12 cellular contexts compared by ENCODE assay signal in the genomic region with DNA sequence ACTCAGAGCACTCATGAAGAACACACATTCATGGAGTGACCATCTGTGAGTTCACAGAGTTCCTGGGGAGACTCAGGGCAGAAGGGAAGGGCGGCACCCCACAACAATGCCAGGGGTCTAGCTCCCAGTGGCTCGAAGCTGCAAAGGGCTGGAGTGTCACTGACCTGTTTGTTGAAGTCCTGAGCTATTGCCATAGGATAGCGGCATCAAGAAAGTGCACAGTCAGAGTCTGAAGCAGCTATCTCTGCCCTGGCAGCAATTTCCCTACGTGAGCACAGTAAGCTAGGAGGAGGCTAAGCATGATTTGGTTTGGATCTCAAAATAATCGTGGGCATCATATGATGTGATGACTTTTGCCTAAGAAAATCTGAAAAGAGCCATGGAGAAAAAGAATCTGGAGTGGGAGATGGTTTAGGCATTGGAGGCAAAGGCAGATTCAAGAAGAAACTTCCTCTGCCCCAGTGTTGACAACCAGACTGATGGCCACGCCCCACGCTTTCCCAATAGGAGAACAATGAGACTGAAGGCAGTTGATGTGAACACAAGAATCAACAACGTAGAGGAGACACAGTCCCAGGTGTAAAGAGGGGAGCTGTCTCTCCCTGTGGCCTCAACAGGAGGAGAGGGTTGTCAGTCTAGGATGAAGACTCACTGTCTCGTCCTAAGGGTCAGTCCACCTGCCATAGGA.
DNase-seq lines count a peak whose midpoint lies in the region; ATAC-seq, FAIRE-seq and TF ChIP-seq lines count a peak whose summit lies in the region.
"Had no signal": no experiment of that assay in that cellular context is flagged by ENCODE, and none has a peak within 500 bp of the region (broad histone marks: within the 10 kb centered on the region; RNA-seq: fewer than 3 reads in every experiment).

No MANE protein-coding gene starts in this region.

- no peaks in the 10 kb centered on the region for H3K27me3 ChIP-seq in H1 (replicated peaks in 1 of 4; ENCODE audit: control insufficient read depth in 3 of 4, extremely low read depth in 1 of 4, insufficient read depth in 3 of 4, low read length in 3 of 4)
- no peaks in the 10 kb centered on the region for H3K27me3 ChIP-seq in mucosa of rectum (ENCODE audit: control insufficient read depth in 2 of 2, insufficient read depth in 2 of 2, low read length in 2 of 2)
- H3K27me3 ChIP-seq in upper lobe of right lung, result no peaks in the 10 kb centered on the region
- no peaks in the 10 kb centered on the region for H3K27me3 ChIP-seq in neural progenitor cell
- H3K27me3 ChIP-seq: adrenal gland had no signal

- H3K4me3 Mint-ChIP-seq in neural progenitor cell, result no peak overlapping the region
- H3K4me3 Mint-ChIP-seq: IgD-negative memory B cell had no signal

- no peak for TF ChIP-seq RAD21 in H1 (IDR thresholded peaks at IDR 0.05 in 1 of 2, conservative IDR thresholded peaks at IDR 0.05 in 1 of 2; ENCODE audit: low read depth in 2 of 2, low read length in 2 of 2)

- POLR2A ChIA-PET in H1 (lab: Charles Lee; ENCODE audit: partially characterized antibody), result no interaction called here

- no peak overlapping the region for H4K5ac ChIP-seq in H1 (ENCODE audit: insufficient read length, low read depth, low read length)

- CTCF ChIA-PET in H1 (lab: Charles Lee; ENCODE audit: partially characterized antibody), result interaction anchor here (0.6 to 1.8 kb wide), 12 partner anchors 10 to 171 kb away, joined by 3 to 7 read pairs (median 3); no protein-coding TSS in a partner anchor

- H3K4me2 ChIP-seq in H1 (ENCODE audit: insufficient read depth in 1 of 2, low read depth in 2 of 2, low read length in 2 of 2) (no peak overlapping the region), neural progenitor cell (no peak overlapping the region)

- H2BK5ac ChIP-seq in H1 (ENCODE audit: low read depth, low read length), result no peak overlapping the region

- 91% methylated on average over 9 of the region's 9 CpGs; no CpG with 5 or more reads in 1 of the 2 experiments for WGBS in H1 (ENCODE audit: extremely low coverage in 1 of 2, insufficient coverage in 1 of 2, insufficient read length in 1 of 2, insufficient replicate concordance in 2 of 2, low coverage in 1 of 2, low lambda C conversion rate in 2 of 2, missing lambda C conversion rate in 1 of 2), 2 experiments

- intact Hi-C loops in upper lobe of right lung (cut with DNase I), result no loop called here

- H2AK5ac ChIP-seq in H1 (ENCODE audit: low read depth, low read length), result no peak overlapping the region

- H4K8ac ChIP-seq in H1 (ENCODE audit: extremely low read depth, insufficient read depth, low read length), result no peak overlapping the region

- no peak overlapping the region for H3K27ac ChIP-seq in H1 (ENCODE audit: low read depth, low read length)
- peak overlapping the region; percentile 29 to 61 for H3K27ac ChIP-seq in mucosa of rectum (ENCODE audit: low read depth in 2 of 2, low read length in 2 of 2)
- peak overlapping the region; percentile 40 for H3K27ac ChIP-seq in upper lobe of right lung
- no peak overlapping the region for H3K27ac ChIP-seq in neural progenitor cell

- no peak overlapping the region for H2BK15ac ChIP-seq in H1 (ENCODE audit: low read length)

- H3K4me3 ChIP-seq in H1 (ENCODE audit: extremely low read depth in 1 of 4, insufficient read depth in 2 of 4, low read depth in 3 of 4, low read length in 4 of 4) (no peak overlapping the region), mucosa of rectum (ENCODE audit: low read length in 2 of 2) (no peak overlapping the region), upper lobe of right lung (no peak overlapping the region), neural progenitor cell (no peak overlapping the region)
- H3K4me3 ChIP-seq: adrenal gland had no signal

- H4K91ac ChIP-seq in H1 (replicated peaks; ENCODE audit: insufficient read length, low read length), result no peak overlapping the region

- H3K4me1 ChIP-seq in H1 (replicated peaks in 1 of 4; ENCODE audit: control insufficient read depth in 3 of 4, insufficient read depth in 4 of 4, low read length in 3 of 4) (peaks cover 0 to 8% (median 2%) of the 10 kb centered on the region in 4 experiments; a peak in 3 of 7 replicates), mucosa of rectum (ENCODE audit: control insufficient read depth in 2 of 2, insufficient read depth in 2 of 2, low read length in 2 of 2) (peaks cover 28 to 50% of the 10 kb centered on the region in 2 donors), upper lobe of right lung (peaks cover 46% of the 10 kb centered on the region), neural progenitor cell (peaks cover 7% of the 10 kb centered on the region)

- H3K79me2 ChIP-seq in H1 (ENCODE audit: control insufficient read depth in 1 of 2, insufficient read depth in 2 of 2, low read length in 2 of 2) (no peaks in the 10 kb centered on the region), neural progenitor cell (ENCODE audit: low read depth) (no peaks in the 10 kb centered on the region)

- H3K36me3 ChIP-seq in H1 (ENCODE audit: control insufficient read depth in 2 of 4, insufficient read depth in 4 of 4, low read length in 3 of 4) (no peaks in the 10 kb centered on the region), mucosa of rectum (ENCODE audit: control insufficient read depth in 2 of 2, insufficient read depth in 2 of 2, low read length in 2 of 2) (no peaks in the 10 kb centered on the region), upper lobe of right lung (no peaks in the 10 kb centered on the region), neural progenitor cell (no peaks in the 10 kb centered on the region)
- H3K36me3 ChIP-seq: adrenal gland had no signal

- H3K23me2 ChIP-seq in H1 (ENCODE audit: low read depth, low read length), result no peaks in the 10 kb centered on the region

- no peak overlapping the region for H3K4ac ChIP-seq in H1 (replicated peaks; ENCODE audit: insufficient read length, low read depth, low read length)

- no peak overlapping the region for H3K56ac ChIP-seq in H1 (replicated peaks; ENCODE audit: insufficient read length, low read depth, low read length)

- no peak overlapping the region for H3K14ac ChIP-seq in H1 (ENCODE audit: insufficient read length)

- no peak overlapping the region for H3K27ac Mint-ChIP-seq in neural progenitor cell

- no peak overlapping the region for H2BK20ac ChIP-seq in H1 (ENCODE audit: low read length)

- 0 out of 2 replicates have a peak overlapping the region, but pooled peaks have one; percentile 43 for H2BK12ac ChIP-seq in H1 (ENCODE audit: low read depth, low read length)

- TF ChIP-seq EP300 in H1 (IDR thresholded peaks at IDR 0.05; ENCODE audit: borderline replicate concordance in 1 of 2, low read depth in 2 of 2, low read length in 2 of 2), result no peak

- TF ChIP-seq CTCF in H1 (IDR thresholded peaks at IDR 0.05; ENCODE audit: control extremely low read depth in 1 of 3, insufficient read depth in 1 of 3, low read depth in 1 of 3, low read length in 3 of 3) (no peak), upper lobe of right lung (IDR thresholded peaks at IDR 0.05) (no peak), neural progenitor cell (IDR thresholded peaks at IDR 0.05) (no peak)

- no peaks in the 10 kb centered on the region for H4K20me1 ChIP-seq in H1 (replicated peaks in 1 of 2; ENCODE audit: control insufficient read depth in 1 of 2, insufficient read depth in 2 of 2, low read length in 2 of 2)
- H4K20me1 ChIP-seq in neural progenitor cell (ENCODE audit: low read depth), result no peaks in the 10 kb centered on the region

- H3K36me3 Mint-ChIP-seq in neural progenitor cell, result no peaks in the 10 kb centered on the region
- H3K36me3 Mint-ChIP-seq: IgD-negative memory B cell had no signal

- no peaks in the 10 kb centered on the region for H3F3A ChIP-seq in neural progenitor cell (ENCODE audit: low read depth)

- DNase-seq in SIG-M5 treated with dmso at 0.1 percent for 504 hours (lab: John Stamatoyannopoulos, UW; ENCODE audit: unreplicated experiment), result peak; percentile 43
- no peak for DNase-seq in SIG-M5 (lab: John Stamatoyannopoulos, UW)
- DNase-seq in H1 (ENCODE audit: low read depth in 1 of 2, low spot score in 2 of 2), result no peak
- no peak for DNase-seq in upper lobe of right lung
- no peak for DNase-seq in NCI-H2081 (lab: John Stamatoyannopoulos, UW)
- no peak for DNase-seq in neural progenitor cell (ENCODE audit: low spot score)
- no peak for DNase-seq in stimulated activated CD4-positive, alpha-beta T cell treated with anti-CD3 and anti-CD28 coated beads, Interleukin-2, amount 100 ng/mL, for 48 hours
- DNase-seq: stimulated activated naive CD4-positive, alpha-beta T cell treated with Interleukin-2 at 50 U/mL for 16 hours had no signal

- H3K9me3 ChIP-seq in H1 (ENCODE audit: insufficient read depth in 2 of 2, low read depth in 1 of 2, low read length in 1 of 2) (no peaks in the 10 kb centered on the region), mucosa of rectum (ENCODE audit: control insufficient read depth in 2 of 2, low read length in 2 of 2) (no peaks in the 10 kb centered on the region), upper lobe of right lung (no peaks in the 10 kb centered on the region), neural progenitor cell (ENCODE audit: low read depth) (no peaks in the 10 kb centered on the region)
- H3K9me3 ChIP-seq: adrenal gland had no signal

- H3K4me1 Mint-ChIP-seq in neural progenitor cell, result peaks cover 29% of the 10 kb centered on the region
- H3K4me1 Mint-ChIP-seq: IgD-negative memory B cell had no signal

- TF ChIP-seq POLR2A in H1 (IDR thresholded peaks at IDR 0.05; ENCODE audit: control extremely low read depth in 1 of 2, low read depth in 2 of 2, low read length in 2 of 2), result no peak

- no peak overlapping the region for H3K23ac ChIP-seq in H1 (ENCODE audit: insufficient read length)

- H3K79me1 ChIP-seq in H1 (ENCODE audit: low read depth, low read length), result no peaks in the 10 kb centered on the region

- H3K18ac ChIP-seq in H1 (ENCODE audit: extremely low read depth, low read length), result no peak overlapping the region

- no peak for FAIRE-seq in H1 (lab: Jason Lieb, UNC)
- FAIRE-seq: A204.1 had no signal

- H2AFZ ChIP-seq in H1 (ENCODE audit: low read length) (no peak overlapping the region), neural progenitor cell (replicated peaks) (no peak overlapping the region)

- H2BK120ac ChIP-seq in H1 (replicated peaks; ENCODE audit: low read depth, low read length), result no peak overlapping the region

- H3K27me3 Mint-ChIP-seq in neural progenitor cell (ENCODE audit: insufficient read depth, low read depth), result no peaks in the 10 kb centered on the region

- no peaks in the 10 kb centered on the region for H3K9me3 Mint-ChIP-seq in neural progenitor cell
- H3K9me3 Mint-ChIP-seq: IgD-negative memory B cell had no signal

- no peak for ATAC-seq in upper lobe of right lung

- H3K9ac ChIP-seq in H1 (replicated peaks in 1 of 4; ENCODE audit: extremely low read depth in 1 of 4, low read depth in 3 of 4, low read length in 3 of 4) (no peak overlapping the region), mucosa of rectum (ENCODE audit: low read depth in 1 of 2, low read length in 2 of 2) (no peak overlapping the region), neural progenitor cell (no peak overlapping the region)

TF ChIP-seq in H1, 55 proteins besides CTCF, POLR2A, EP300 and RAD21 (continues in another document):
- TF ChIP-seq GTF2F1 (IDR thresholded peaks at IDR 0.05; ENCODE audit: borderline replicate concordance, low read depth, low read length) (no peak), RNF2 (IDR thresholded peaks at IDR 0.05; ENCODE audit: borderline replicate concordance, low read depth, low read length, missing control alignments, poor library complexity, severe bottlenecking) (no peak), TEAD4 (IDR thresholded peaks at IDR 0.05; ENCODE audit: low read depth, low read length) (no peak), NRF1 (IDR thresholded peaks at IDR 0.05; ENCODE audit: low read depth, low read length) (no peak)

Comparison
In these comparisons a context has a peak if more than half of its experiments do, and no peak if none do; other contexts are left out.
1. H3K27ac ChIP-seq: peak in mucosa of rectum (2 of 2) and upper lobe of right lung (single experiment); none in H1 (single experiment) and neural progenitor cell (single experiment).